8 cellular contexts compared by ENCODE assay signal in genomic region chr11:61007383-61007970, GRCh38. TPM values are rescaled to one million over a fixed set of nuclear protein-coding genes. Genes with fewer than 3 reads are reported as not detected.
DNase-seq lines count a peak whose midpoint lies in the region; ATAC-seq and TF ChIP-seq lines count a peak whose summit lies in the region.

No MANE protein-coding gene starts in this region.

- H3K9me3 ChIP-seq in heart right ventricle (no peaks in the 10 kb centered on the region), psoas muscle (no peaks in the 10 kb centered on the region), SJCRH30 (replicated peaks) (no peaks in the 10 kb centered on the region)

- H3K27me3 ChIP-seq in heart right ventricle = peaks cover 0 to 37% (median 24%) of the 10 kb centered on the region in 7 donors
- peaks cover 0 to 29% (median 17%) of the 10 kb centered on the region in 3 donors for H3K27me3 ChIP-seq in psoas muscle (ENCODE audit: insufficient read depth in 3 of 3, low read length in 2 of 3)
- H3K27me3 ChIP-seq in SJCRH30 = no peaks in the 10 kb centered on the region

- WGBS in heart right ventricle, 2 donors = 3 to 6% methylated on average over 52 of the region's 52 CpGs
- 4 to 5% (median 5%) methylated on average over 25 to 52 of the region's 52 CpGs for WGBS in psoas muscle, 3 donors

- H3K36me3 ChIP-seq in heart right ventricle (no peaks in the 10 kb centered on the region), psoas muscle (ENCODE audit: insufficient read depth in 1 of 2, low read depth in 1 of 2) (no peaks in the 10 kb centered on the region), SJCRH30 (no peaks in the 10 kb centered on the region)

- no peak for DNase-seq in GM12865 (ENCODE audit: low read depth)
- peak in 1 of 2 donors; percentile 28 for DNase-seq in heart right ventricle
- DNase-seq in psoas muscle = no peak
- no peak for DNase-seq in effector CD4-positive, alpha-beta T cell
- DNase-seq in SJCRH30 = no peak

- H3K27ac ChIP-seq in heart right ventricle (no peak overlapping the region), psoas muscle (no peak overlapping the region), SJCRH30 (no peak overlapping the region)

- H3K4me1 ChIP-seq in heart right ventricle = peaks cover 7 to 32% (median 14%) of the 10 kb centered on the region in 9 donors
- peaks cover 6% of the 10 kb centered on the region for H3K4me1 ChIP-seq in psoas muscle
- 0 out of 2 replicates have a peak, but pooled peaks cover 2% of the 10 kb centered on the region for H3K4me1 ChIP-seq in SJCRH30

- intact Hi-C loops in heart right ventricle (cut with DNase I) (no loop called here), psoas muscle (cut with DNase I) (no loop called here)

- peak; percentile 40 for ATAC-seq in SK-N-SH treated with all-trans-retinoic acid at 6 μM for 48 hours
- ATAC-seq in heart right ventricle = peak in 4 of 8 donors; percentile 9 to 23 (median 20)
- ATAC-seq in psoas muscle = peak in 2 of 4 donors; percentile 36 to 47
- ATAC-seq in HG03460 (IDR thresholded peaks at IDR 0.05; ENCODE audit: unreplicated experiment) = no peak
- no peak for ATAC-seq in HG02571 (IDR thresholded peaks at IDR 0.05; ENCODE audit: unreplicated experiment)

- H3K4me3 ChIP-seq in GM12865 (ENCODE audit: low read depth, low read length) (peak overlapping the region; percentile 35), heart right ventricle (peak overlapping the region in 9 of 10 donors; percentile 38 to 55 (median 42)), psoas muscle (peak overlapping the region; percentile 60), SJCRH30 (no peak overlapping the region)

- TF ChIP-seq CTCF in GM12865 (IDR thresholded peaks at IDR 0.05; ENCODE audit: insufficient read depth, low read depth, low read length, missing control alignments) (no peak), heart right ventricle (IDR thresholded peaks at IDR 0.05) (no peak), psoas muscle (IDR thresholded peaks at IDR 0.05) (no peak)

TF ChIP-seq in SK-N-SH treated with all-trans-retinoic acid at 6 μM for 48 hours, 23 proteins besides CTCF, POLR2A, EP300 and RAD21:
- TF ChIP-seq ZNF565 (CRISPR knock-in tag; conservative IDR thresholded peaks at IDR 0.05; ENCODE audit: low read depth) (no peak), OSR1 (CRISPR knock-in tag; IDR thresholded peaks at IDR 0.05) (no peak), PATZ1 (CRISPR knock-in tag; IDR thresholded peaks at IDR 0.05; ENCODE audit: borderline replicate concordance) (no peak), PPARA (CRISPR knock-in tag; IDR thresholded peaks at IDR 0.05; ENCODE audit: borderline replicate concordance) (no peak), GLIS3 (CRISPR knock-in tag; IDR thresholded peaks at IDR 0.05) (no peak)
TF ChIP-seq in SK-N-SH treated with all-trans-retinoic acid at 6 μM for 48 hours: peak in this region for 0.

RNA-seq across cellular contexts. Expression of gene CD6, which starts 36.0 kb away (rescaled TPM):
- total RNA-seq in heart right ventricle (1 to 10 TPM in 2 of 10 donors, under 1 TPM in 7, not detected in 1; 0.17 to 4.5 (median 0.46) TPM), psoas muscle (under 1 TPM; 0.43 to 0.74 (median 0.49) TPM)
- polyA plus RNA-seq in heart right ventricle (under 1 TPM; 0.07 to 0.12 TPM), psoas muscle (under 1 TPM; 0.05 to 0.34 (median 0.05) TPM)
- not detected in 2 replicates for total RNA-seq in SJCRH30 (2014; rRNA removed; shearing (Covaris generic))

RNA-seq across cellular contexts. Expression of gene SLC15A3, which starts 55.5 kb away (rescaled TPM):
- total RNA-seq in heart right ventricle = 10 to 100 TPM in 9 of 10 donors, 1 to 10 TPM in 1; 9.5 to 52.4 (median 18.5) TPM
- polyA plus RNA-seq in heart right ventricle = 10 to 100 TPM; 21.3 to 36.9 TPM
- total RNA-seq in psoas muscle = 10 to 100 TPM in 1 of 4 donors, 1 to 10 TPM in 3; 7.2 to 14.6 (median 8.6) TPM
- polyA plus RNA-seq in psoas muscle = 10 to 100 TPM in 1 of 3 donors, 1 to 10 TPM in 2; 7.8 to 10.3 (median 8.2) TPM
- 1.0 and 1.6 TPM in 2 replicates for total RNA-seq in SJCRH30 (2014; rRNA removed; shearing (Covaris generic))
